In genomic region chr12:115370650-115371049, GRCh38 we compare ENCODE assay signal across 17 cellular contexts.
"Had no signal": no experiment of that assay in that cellular context is flagged by ENCODE, and none has a peak within 500 bp of the region (broad histone marks: within the 10 kb centered on the region; RNA-seq: fewer than 3 reads in every experiment).

No MANE protein-coding gene starts in this region.

- ATAC-seq: gastrocnemius medialis, natural killer cell, pancreas, right cardiac atrium had no signal

- H3K36me3 ChIP-seq: gastrocnemius medialis, left ventricle myocardium inferior, pancreas had no signal

- H3K27ac ChIP-seq: gastrocnemius medialis, left ventricle myocardium inferior, pancreas had no signal

- H3K9me3 ChIP-seq: gastrocnemius medialis, left ventricle myocardium inferior, pancreas had no signal

- H3K4me1 ChIP-seq: gastrocnemius medialis, left ventricle myocardium inferior, pancreas had no signal

- DNase-seq: cerebellar nuclear complex; dermis blood vessel endothelial cell; endodermal cell; erythroblast; gastrocnemius medialis; glutamatergic neuron; immature natural killer cell; left ventricle myocardium inferior; natural killer cell; occipital lobe; pancreas; right cardiac atrium; small intestine; stimulated activated CD4-positive, alpha-beta T cell treated with anti-CD3 and anti-CD28 coated beads, Interleukin-2, amount 100 ng/mL, for 48 hours; stimulated activated naive CD4-positive, alpha-beta T cell treated with Interleukin-2 at 50 U/mL for 16 hours; trophoblast cell had no signal

- H3K4me3 ChIP-seq: gastrocnemius medialis, left ventricle myocardium inferior, lung, pancreas had no signal

- H3K27me3 ChIP-seq: gastrocnemius medialis, pancreas had no signal
